In the genomic region with DNA sequence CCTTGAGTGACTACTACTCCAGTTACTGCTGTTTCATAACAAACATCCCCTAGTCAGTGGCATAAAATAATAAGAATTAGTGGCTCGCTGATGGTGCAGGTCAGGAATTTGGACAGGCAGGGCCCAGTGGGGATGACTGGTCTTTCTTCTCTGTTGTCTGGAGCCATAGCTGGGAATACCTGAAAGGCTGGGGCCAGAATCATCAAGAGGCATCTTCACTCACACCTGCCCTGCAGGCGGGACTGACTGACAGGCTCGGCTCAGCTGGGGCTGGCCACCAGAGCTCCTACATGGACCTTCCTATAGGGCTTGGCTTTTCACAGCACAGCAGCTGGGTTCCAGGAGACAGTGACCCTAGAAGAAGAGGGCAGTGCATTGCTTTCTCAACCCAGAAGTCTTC, we compare ENCODE assay signal across 27 cellular contexts.
"Had no signal": no experiment of that assay in that cellular context is flagged by ENCODE, and none has a peak within 500 bp of the region (broad histone marks: within the 10 kb centered on the region; RNA-seq: fewer than 3 reads in every experiment).

No MANE protein-coding gene starts in this region.

- H3K27ac ChIP-seq: adrenal gland, body of pancreas, esophagus squamous epithelium, gastroesophageal sphincter had no signal

- ATAC-seq: activated CD4-positive, alpha-beta T cell treated with anti-CD3 and anti-CD28 coated beads for 36 hours; activated naive CD8-positive, alpha-beta T cell treated with anti-CD3 and anti-CD28 coated beads, Interleukin-2, amount 50 U/mL, for 24 hours; body of pancreas; effector memory CD8-positive, alpha-beta T cell; gastroesophageal sphincter had no signal

- H3K36me3 ChIP-seq: adrenal gland, esophagus squamous epithelium, gastroesophageal sphincter had no signal

- H3K27me3 ChIP-seq: adrenal gland, body of pancreas, esophagus squamous epithelium had no signal

- H3K4me1 ChIP-seq: adrenal gland, body of pancreas, esophagus squamous epithelium, gastroesophageal sphincter had no signal

- H3K4me3 ChIP-seq: adrenal gland, body of pancreas, esophagus squamous epithelium, gastroesophageal sphincter had no signal

- H3K9me3 ChIP-seq: adrenal gland, body of pancreas, esophagus squamous epithelium, gastroesophageal sphincter had no signal

- FAIRE-seq: colon had no signal

- DNase-seq: activated CD4-positive, alpha-beta memory T cell treated with anti-CD3 and anti-CD28 coated beads, Interleukin-2, amount 10 ng/mL, durations not matched to agents 7 days and 5 days; activated CD4-positive, alpha-beta T cell treated with anti-CD3 and anti-CD28 coated beads for 36 hours; activated CD4-positive, alpha-beta T cell treated with anti-CD3 and anti-CD28 coated beads, Interleukin-2, amount 10 ng/mL, durations not matched to agents 24 days and 14 days; activated CD4-positive, alpha-beta T cell treated with anti-CD3 and anti-CD28 coated beads, Interleukin-2, amount 50 U/mL, for 4 hours; activated CD4-positive, CD25-positive, alpha-beta regulatory T cell; activated CD4-positive, CD25-positive, alpha-beta regulatory T cell treated with anti-CD3 and anti-CD28 coated beads, Interleukin-2, amount 50 U/mL, for 72 hours; activated effector memory CD4-positive, alpha-beta T cell treated with anti-CD3 and anti-CD28 coated beads, Interleukin-2, amount 50 U/mL, for 16 hours; activated naive CD4-positive, alpha-beta T cell treated with anti-CD3 and anti-CD28 coated beads for 36 hours; activated naive CD8-positive, alpha-beta T cell treated with anti-CD3 and anti-CD28 coated beads for 36 hours; activated naive CD8-positive, alpha-beta T cell treated with anti-CD3 and anti-CD28 coated beads, Interleukin-2, amount 50 U/mL, for 24 hours; activated T-cell treated with anti-CD3 and anti-CD28 coated beads, Interleukin-2, amount 50 U/mL, for 1 hour; activated T-cell treated with anti-CD3 and anti-CD28 coated beads, Interleukin-2, amount 50 U/mL, for 48 hours; amygdala; aorta; body of pancreas; caudate nucleus; cortex of kidney; dermis blood vessel endothelial cell; effector CD4-positive, alpha-beta T cell; effector memory CD8-positive, alpha-beta T cell; erythroblast; esophagus squamous epithelium; foreskin melanocyte; T-helper 2 cell had no signal
